28 cellular contexts compared by ENCODE assay signal in genomic region chr2:98545591-98545990, GRCh38.
"Had no signal": no experiment of that assay in that cellular context is flagged by ENCODE, and none has a peak within 500 bp of the region (broad histone marks: within the 10 kb centered on the region; RNA-seq: fewer than 3 reads in every experiment).

No MANE protein-coding gene starts in this region.

- H3K27ac Mint-ChIP-seq: activated CD4-positive, alpha-beta T cell treated with anti-CD3 and anti-CD28 coated beads for 36 hours; activated CD4-positive, alpha-beta T cell treated with anti-CD3 and anti-CD28 coated beads, Interleukin-2, amount 10 ng/mL, durations not matched to agents 7 days and 5 days; activated CD8-positive, alpha-beta T cell treated with anti-CD3 and anti-CD28 coated beads for 36 hours; activated naive CD4-positive, alpha-beta T cell treated with anti-CD3 and anti-CD28 coated beads for 36 hours; activated naive CD4-positive, alpha-beta T cell treated with anti-CD3 and anti-CD28 coated beads, Interleukin-2, amount 50 U/mL, for 24 hours; activated naive CD8-positive, alpha-beta T cell treated with anti-CD3 and anti-CD28 coated beads for 36 hours; activated naive CD8-positive, alpha-beta T cell treated with anti-CD3 and anti-CD28 coated beads, Interleukin-2, amount 50 U/mL, for 24 hours; activated T-helper 2 cell treated with anti-CD3 and anti-CD28 coated beads, Interferon-gamma antibody, Interleukin-2, Interleukin-4, amounts not matched to agents 10 μg/mL and 5 μg/mL and 100 μg/mL, durations not matched to agents 14 hours and 24 hours and 36 hours had no signal

- H3K27me3 ChIP-seq: adrenal gland, body of pancreas, foreskin keratinocyte, gastrocnemius medialis, heart left ventricle had no signal

- H3K4me3 ChIP-seq: adrenal gland, body of pancreas, gastrocnemius medialis, heart left ventricle had no signal

- ATAC-seq: activated CD4-positive, alpha-beta T cell treated with anti-CD3 and anti-CD28 coated beads for 36 hours; activated CD8-positive, alpha-beta T cell treated with anti-CD3 and anti-CD28 coated beads for 36 hours; activated naive CD8-positive, alpha-beta T cell treated with anti-CD3 and anti-CD28 coated beads, Interleukin-2, amount 50 U/mL, for 24 hours; activated T-cell treated with anti-CD3 and anti-CD28 coated beads, Interleukin-2, amount 50 U/mL, for 4 hours; body of pancreas; esophagus mucosa; foreskin keratinocyte; gastrocnemius medialis; heart left ventricle had no signal

- DNase-seq: activated CD4-positive, alpha-beta T cell treated with anti-CD3 and anti-CD28 coated beads for 36 hours; activated CD4-positive, alpha-beta T cell treated with anti-CD3 and anti-CD28 coated beads, Interleukin-2, amount 10 ng/mL, durations not matched to agents 7 days and 5 days; activated CD4-positive, alpha-beta T cell treated with anti-CD3 and anti-CD28 coated beads, Interleukin-2, amount 50 U/mL, for 48 hours; activated CD4-positive, CD25-positive, alpha-beta regulatory T cell; activated CD4-positive, CD25-positive, alpha-beta regulatory T cell treated with anti-CD3 and anti-CD28 coated beads, Interleukin-2, amount 50 U/mL, for 72 hours; activated CD8-positive, alpha-beta memory T cell treated with anti-CD3 and anti-CD28 coated beads for 24 hours; activated CD8-positive, alpha-beta T cell treated with anti-CD3 and anti-CD28 coated beads for 36 hours; activated effector memory CD4-positive, alpha-beta T cell treated with anti-CD3 and anti-CD28 coated beads, Interleukin-2, amount 50 U/mL, for 16 hours; activated naive CD4-positive, alpha-beta T cell treated with anti-CD3 and anti-CD28 coated beads for 36 hours; activated naive CD8-positive, alpha-beta T cell treated with anti-CD3 and anti-CD28 coated beads for 36 hours; activated naive CD8-positive, alpha-beta T cell treated with anti-CD3 and anti-CD28 coated beads, Interleukin-2, amount 50 U/mL, for 24 hours; activated T-cell treated with anti-CD3 and anti-CD28 coated beads, Interleukin-2, amount 50 U/mL, for 4 hours; amygdala; aorta; body of pancreas; cerebellar nuclear complex; cortex of kidney; dermis blood vessel endothelial cell; effector CD4-positive, alpha-beta T cell; foreskin keratinocyte; gastrocnemius medialis; glutamatergic neuron; heart left ventricle; T-helper 2 cell had no signal

- H3K27me3 Mint-ChIP-seq: activated CD4-positive, alpha-beta T cell treated with anti-CD3 and anti-CD28 coated beads for 36 hours; activated CD4-positive, alpha-beta T cell treated with anti-CD3 and anti-CD28 coated beads, Interleukin-2, amount 10 ng/mL, durations not matched to agents 7 days and 5 days; activated CD8-positive, alpha-beta T cell treated with anti-CD3 and anti-CD28 coated beads for 36 hours; activated naive CD4-positive, alpha-beta T cell treated with anti-CD3 and anti-CD28 coated beads, Interleukin-2, amount 50 U/mL, for 24 hours; activated naive CD8-positive, alpha-beta T cell treated with anti-CD3 and anti-CD28 coated beads for 36 hours; activated naive CD8-positive, alpha-beta T cell treated with anti-CD3 and anti-CD28 coated beads, Interleukin-2, amount 50 U/mL, for 24 hours had no signal

- H3K9me3 ChIP-seq: adrenal gland, body of pancreas, gastrocnemius medialis, heart left ventricle had no signal

- H3K4me3 Mint-ChIP-seq: activated CD4-positive, alpha-beta T cell treated with anti-CD3 and anti-CD28 coated beads for 36 hours; activated CD4-positive, alpha-beta T cell treated with anti-CD3 and anti-CD28 coated beads, Interleukin-2, amount 10 ng/mL, durations not matched to agents 7 days and 5 days; activated CD8-positive, alpha-beta T cell treated with anti-CD3 and anti-CD28 coated beads for 36 hours; activated naive CD4-positive, alpha-beta T cell treated with anti-CD3 and anti-CD28 coated beads for 36 hours; activated naive CD4-positive, alpha-beta T cell treated with anti-CD3 and anti-CD28 coated beads, Interleukin-2, amount 50 U/mL, for 24 hours; activated naive CD8-positive, alpha-beta T cell treated with anti-CD3 and anti-CD28 coated beads for 36 hours; activated naive CD8-positive, alpha-beta T cell treated with anti-CD3 and anti-CD28 coated beads, Interleukin-2, amount 50 U/mL, for 24 hours; activated T-cell treated with anti-CD3 and anti-CD28 coated beads, Interleukin-2, amount 50 U/mL, for 4 hours had no signal

- H3K4me1 ChIP-seq: adrenal gland, body of pancreas, foreskin keratinocyte, gastrocnemius medialis had no signal

- H3K9me3 Mint-ChIP-seq: activated CD4-positive, alpha-beta T cell treated with anti-CD3 and anti-CD28 coated beads, Interleukin-2, amount 10 ng/mL, durations not matched to agents 7 days and 5 days; activated CD8-positive, alpha-beta T cell treated with anti-CD3 and anti-CD28 coated beads for 36 hours; activated naive CD4-positive, alpha-beta T cell treated with anti-CD3 and anti-CD28 coated beads for 36 hours; activated naive CD4-positive, alpha-beta T cell treated with anti-CD3 and anti-CD28 coated beads, Interleukin-2, amount 50 U/mL, for 24 hours; activated naive CD8-positive, alpha-beta T cell treated with anti-CD3 and anti-CD28 coated beads for 36 hours; activated naive CD8-positive, alpha-beta T cell treated with anti-CD3 and anti-CD28 coated beads, Interleukin-2, amount 50 U/mL, for 24 hours; activated T-cell treated with anti-CD3 and anti-CD28 coated beads, Interleukin-2, amount 50 U/mL, for 4 hours; activated T-helper 2 cell treated with anti-CD3 and anti-CD28 coated beads, Interferon-gamma antibody, Interleukin-2, Interleukin-4, amounts not matched to agents 10 μg/mL and 5 μg/mL and 100 μg/mL, durations not matched to agents 14 hours and 24 hours and 36 hours had no signal

- H3K27ac ChIP-seq: adrenal gland, body of pancreas, foreskin keratinocyte, gastrocnemius medialis, heart left ventricle had no signal
